ENCODE assay signal across 32 cellular contexts in the genomic region with DNA sequence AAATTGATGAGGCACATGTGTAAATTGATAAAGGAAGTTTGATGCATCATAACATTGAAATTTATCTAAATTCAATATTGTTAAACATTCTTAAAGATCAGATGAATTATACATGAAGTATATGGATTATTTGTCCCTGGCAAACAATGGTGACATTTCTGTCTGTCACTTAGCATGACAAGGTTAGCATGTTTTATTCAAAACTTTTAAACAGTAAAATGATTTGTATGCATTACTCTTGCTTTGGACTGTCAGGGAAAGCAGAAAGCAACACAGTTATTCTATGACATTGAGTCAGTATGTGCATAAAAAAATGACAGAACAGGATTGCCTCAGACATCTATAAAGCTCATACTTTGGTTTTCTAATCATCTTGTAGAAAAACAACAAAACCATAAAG.
"Had no signal": no experiment of that assay in that cellular context is flagged by ENCODE, and none has a peak within 500 bp of the region (broad histone marks: within the 10 kb centered on the region; RNA-seq: fewer than 3 reads in every experiment).

No MANE protein-coding gene starts in this region.

- H3K36me3 ChIP-seq: adrenal gland, ascending aorta, brain microvascular endothelial cell, breast epithelium, cardiac muscle cell had no signal

- H3K4me1 ChIP-seq: adrenal gland, ascending aorta, body of pancreas, breast epithelium had no signal

- ATAC-seq: activated naive CD4-positive, alpha-beta T cell treated with anti-CD3 and anti-CD28 coated beads, Interleukin-2, amount 50 U/mL, for 72 hours; activated naive CD8-positive, alpha-beta T cell treated with anti-CD3 and anti-CD28 coated beads, Interleukin-2, amount 50 U/mL, for 24 hours; activated T-cell treated with anti-CD3 and anti-CD28 coated beads, Interleukin-2, amount 50 U/mL, for 4 hours; activated T-cell treated with anti-CD3 and anti-CD28 coated beads, Interleukin-2, amount 50 U/mL, for 72 hours; activated T-helper 17 cell treated with anti-CD3 and anti-CD28 coated beads, Interleukin-2, amount 50 U/mL, for 72 hours; body of pancreas had no signal

- DNase-seq: activated effector memory CD4-positive, alpha-beta T cell treated with anti-CD3 and anti-CD28 coated beads, Interleukin-2, amount 50 U/mL, for 16 hours; activated effector memory CD4-positive, alpha-beta T cell treated with Interleukin-2 at 50 U/mL for 16 hours; activated gamma-delta T cell; activated gamma-delta T cell treated with Interleukin-2 at 50 U/mL for 16 hours; activated naive CD4-positive, alpha-beta T cell; activated naive CD4-positive, alpha-beta T cell treated with anti-CD3 and anti-CD28 coated beads for 36 hours; activated naive CD4-positive, alpha-beta T cell treated with anti-CD3 and anti-CD28 coated beads, Interleukin-2, amount 10 ng/mL, durations not matched to agents 7 days and 5 days; activated naive CD4-positive, alpha-beta T cell treated with anti-CD3 and anti-CD28 coated beads, Interleukin-2, amount 50 U/mL, for 16 hours; activated naive CD4-positive, alpha-beta T cell treated with Interleukin-2 at 50 U/mL for 16 hours; activated naive CD8-positive, alpha-beta T cell treated with anti-CD3 and anti-CD28 coated beads for 36 hours; activated naive CD8-positive, alpha-beta T cell treated with anti-CD3 and anti-CD28 coated beads, Interleukin-2, amount 10 ng/mL, durations not matched to agents 7 days and 5 days; activated naive CD8-positive, alpha-beta T cell treated with anti-CD3 and anti-CD28 coated beads, Interleukin-2, amount 50 U/mL, for 24 hours; activated T-cell treated with anti-CD3 and anti-CD28 coated beads, Interleukin-2, amount 50 U/mL, for 1 hour; activated T-cell treated with anti-CD3 and anti-CD28 coated beads, Interleukin-2, amount 50 U/mL, for 24 hours; activated T-cell treated with anti-CD3 and anti-CD28 coated beads, Interleukin-2, amount 50 U/mL, for 4 hours; activated T-cell treated with anti-CD3 and anti-CD28 coated beads, Interleukin-2, amount 50 U/mL, for 48 hours; activated T-cell treated with anti-CD3 and anti-CD28 coated beads, Interleukin-2, amount 50 U/mL, for 72 hours; adrenal gland; amniotic stem cell; amygdala; anterior cingulate cortex; aorta; body of pancreas; brain microvascular endothelial cell; caudate nucleus; central memory CD4-positive, alpha-beta T cell; cerebellar nuclear complex had no signal

- H3K4me3 ChIP-seq: adrenal gland, ascending aorta, body of pancreas, breast epithelium, cardiac muscle cell had no signal

- H3K27me3 ChIP-seq: adrenal gland, ascending aorta, body of pancreas, brain microvascular endothelial cell, breast epithelium, cardiac muscle cell had no signal

- H3K27ac ChIP-seq: adrenal gland, ascending aorta, body of pancreas, brain microvascular endothelial cell, breast epithelium, cardiac muscle cell had no signal

- H3K9me3 ChIP-seq: adrenal gland, ascending aorta, body of pancreas had no signal
